In genomic region chr15:89333959-89334509, GRCh38 we compare ENCODE assay signal across 8 cellular contexts. TPM values are rescaled to one million over a fixed set of nuclear protein-coding genes. Genes with fewer than 3 reads are reported as not detected.
A peak's percentile ranks its signal among the peaks of the same experiment; 100 is the strongest.
DNase-seq lines count a peak whose midpoint lies in the region; ATAC-seq and TF ChIP-seq lines count a peak whose summit lies in the region.

No MANE protein-coding gene starts in this region.

- no peak for TF ChIP-seq RAD21 in SK-N-SH (IDR thresholded peaks at IDR 0.05; ENCODE audit: low read length)

- TF ChIP-seq CTCF in SK-N-SH (IDR thresholded peaks at IDR 0.05) = no peak
- TF ChIP-seq CTCF in brain microvascular endothelial cell (IDR thresholded peaks at IDR 0.05; ENCODE audit: low read depth, low read length, missing control alignments) = no peak

- H3K4me3 ChIP-seq in SK-N-SH (ENCODE audit: low read depth in 2 of 2, low read length in 1 of 2) (peak overlapping the region; percentile 80 to 87), HUES48 (ENCODE audit: low read depth, low read length) (peak overlapping the region; percentile 95), brain microvascular endothelial cell (ENCODE audit: low read depth, low read length) (peak overlapping the region; percentile 74)

- H2AFZ ChIP-seq in SK-N-SH (ENCODE audit: low read depth) = peak overlapping the region; percentile 49; the same call in 1 of the 2 replicates

- no peaks in the 10 kb centered on the region for H3K27me3 ChIP-seq in SK-N-SH (ENCODE audit: insufficient read depth)
- peaks cover 14% of the 10 kb centered on the region for H3K27me3 ChIP-seq in HUES48 (ENCODE audit: control insufficient read depth, insufficient read depth, low read length)
- no peaks in the 10 kb centered on the region for H3K27me3 ChIP-seq in brain microvascular endothelial cell (replicated peaks)

- H3K9me3 ChIP-seq in SK-N-SH (no peaks in the 10 kb centered on the region), HUES48 (ENCODE audit: control insufficient read depth, insufficient read depth, low read length) (no peaks in the 10 kb centered on the region)

- POLR2A ChIA-PET in SK-N-SH (lab: Yijun Ruan, JAX) = interaction anchor here (1.3 to 2.0 kb wide), 3 partner anchors 23 to 89 kb away, joined by 4 to 6 read pairs (median 4); partner anchors contain the start of gene FANCI

- H3K4me2 ChIP-seq in SK-N-SH = peak overlapping the region; percentile 83

- no peaks in the 10 kb centered on the region for H3K9me2 ChIP-seq in SK-N-SH

- 4% methylated on average over 23 of the region's 43 CpGs for WGBS in SK-N-SH (ENCODE audit: low lambda C conversion rate)

- H3F3A ChIP-seq in SK-N-SH (replicated peaks; ENCODE audit: insufficient read depth) = peaks cover 7% of the 10 kb centered on the region

- H3K36me3 ChIP-seq in SK-N-SH (replicated peaks in 1 of 2; ENCODE audit: control insufficient read depth in 1 of 2, insufficient read depth in 2 of 2, low read length in 1 of 2) (peaks cover 32 to 41% of the 10 kb centered on the region in 2 experiments), HUES48 (ENCODE audit: control insufficient read depth, insufficient read depth, low read length) (peaks cover 41% of the 10 kb centered on the region), brain microvascular endothelial cell (replicated peaks) (peaks cover 44% of the 10 kb centered on the region)

- peaks cover 47% of the 10 kb centered on the region for H4K20me1 ChIP-seq in SK-N-SH (ENCODE audit: insufficient read depth)

- H3K27ac ChIP-seq in SK-N-SH (ENCODE audit: low read depth in 2 of 2, low read length in 1 of 2) = peak overlapping the region; percentile 76 to 95
- H3K27ac ChIP-seq in HUES48 (ENCODE audit: low read depth, low read length) = peak overlapping the region; percentile 81
- peak overlapping the region; percentile 97 for H3K27ac ChIP-seq in brain microvascular endothelial cell

- H3K79me2 ChIP-seq in SK-N-SH (ENCODE audit: insufficient read depth) = peaks cover 53% of the 10 kb centered on the region

- ATAC-seq in SK-N-SH treated with all-trans-retinoic acid at 6 μM for 48 hours (no peak), HG02623 (IDR thresholded peaks at IDR 0.05; ENCODE audit: unreplicated experiment) (no peak)

- CTCF ChIA-PET in SK-N-SH (lab: Yijun Ruan, JAX) = interaction anchor here (0.8 to 8.0 kb wide), 6 partner anchors 13 to 127 kb away, joined by 3 to 95 read pairs (median 8); no protein-coding TSS in a partner anchor

- DNase-seq in SK-N-SH (no peak), brain microvascular endothelial cell (peak; percentile 4), mesenteric fat pad (ENCODE audit: low spot score) (peak; percentile 90), NCI-H226 (no peak), NCI-H187 treated with DMSO at 0.1 percent for 48 hours (lab: John Stamatoyannopoulos, UW) (no peak)

- H3K4me1 ChIP-seq in SK-N-SH (ENCODE audit: control insufficient read depth in 1 of 2, insufficient read depth in 2 of 2, low read depth in 1 of 2, low read length in 1 of 2) (peaks cover 18 to 49% of the 10 kb centered on the region in 2 experiments), HUES48 (ENCODE audit: control insufficient read depth, insufficient read depth, low read length) (peaks cover 15% of the 10 kb centered on the region; the same call in 1 of the 2 replicates)

- no peak for TF ChIP-seq EP300 in SK-N-SH (IDR thresholded peaks at IDR 0.05; ENCODE audit: borderline replicate concordance in 1 of 2, low read depth in 1 of 2, low read length in 1 of 2)

- in situ Hi-C loops in brain microvascular endothelial cell (cut with HindIII; ENCODE audit: low pct_ligation_motif_present, low sequenced_read_pairs) = no loop called here

- H3K9ac ChIP-seq in SK-N-SH = peak overlapping the region; percentile 88
- H3K9ac ChIP-seq in HUES48 (ENCODE audit: low read depth, low read length) = peak overlapping the region; percentile 74

TF ChIP-seq in SK-N-SH, 30 proteins besides CTCF, POLR2A, EP300 and RAD21:
- TF ChIP-seq POLR2AphosphoS5 (IDR thresholded peaks at IDR 0.05; ENCODE audit: low read depth, low read length) = no peak
- TF ChIP-seq USF2 (IDR thresholded peaks at IDR 0.05; ENCODE audit: borderline replicate concordance, low read depth, low read length) = no peak
- peak; percentile 42 for TF ChIP-seq MAX (IDR thresholded peaks at IDR 0.05; ENCODE audit: low read depth)
- TF ChIP-seq YY1 (IDR thresholded peaks at IDR 0.05; ENCODE audit: low read depth) = peak; percentile 70

TF ChIP-seq in SK-N-SH treated with all-trans-retinoic acid at 6 μM for 48 hours, 23 proteins besides CTCF, POLR2A, EP300 and RAD21 (continues in another document):
- TF ChIP-seq CSRNP3 (CRISPR knock-in tag; IDR thresholded peaks at IDR 0.05) (no peak), POU6F1 (CRISPR knock-in tag; IDR thresholded peaks at IDR 0.05; ENCODE audit: borderline replicate concordance, low read depth) (no peak), TCF4 (CRISPR knock-in tag; IDR thresholded peaks at IDR 0.05; ENCODE audit: borderline replicate concordance) (no peak), ZNF565 (CRISPR knock-in tag; conservative IDR thresholded peaks at IDR 0.05; ENCODE audit: low read depth) (no peak), ZC3H10 (CRISPR knock-in tag; IDR thresholded peaks at IDR 0.05) (no peak), TOX (CRISPR knock-in tag; IDR thresholded peaks at IDR 0.05; ENCODE audit: borderline replicate concordance) (no peak), PATZ1 (CRISPR knock-in tag; IDR thresholded peaks at IDR 0.05; ENCODE audit: borderline replicate concordance) (no peak), ZNF70 (CRISPR knock-in tag; IDR thresholded peaks at IDR 0.05) (no peak), ZFP3 (CRISPR knock-in tag; IDR thresholded peaks at IDR 0.05) (no peak), ARNTL (CRISPR knock-in tag; IDR thresholded peaks at IDR 0.05; ENCODE audit: borderline replicate concordance, low read depth) (no peak), ESRRG (CRISPR knock-in tag; IDR thresholded peaks at IDR 0.05) (no peak), ZNF8 (CRISPR knock-in tag; IDR thresholded peaks at IDR 0.05) (no peak), SNAI2 (CRISPR knock-in tag; IDR thresholded peaks at IDR 0.05) (no peak), OSR1 (CRISPR knock-in tag; IDR thresholded peaks at IDR 0.05) (no peak)

RNA-seq across cellular contexts. Expression of gene POLG, which starts 0.6 kb away (rescaled TPM):
- 24.9 and 25.1 TPM in 2 replicates for polyA plus RNA-seq in SK-N-SH (2012; rRNA removed)
- 13.4 and 18.8 TPM in 2 replicates for polyA plus RNA-seq in SK-N-SH (2012; cell fraction: cytosol; rRNA removed)
- polyA plus RNA-seq in SK-N-SH (2012; cell fraction: nucleus; rRNA removed) = 145 and 160 TPM in 2 replicates
- 67.1 TPM for total RNA-seq in mesenteric fat pad

Comparison
In these comparisons a context has a peak if more than half of its experiments do, and no peak if none do; other contexts are left out.
1. DNase-seq: peak in brain microvascular endothelial cell (single experiment) and mesenteric fat pad (single experiment); none in SK-N-SH (single experiment), NCI-H226 (single experiment) and NCI-H187 treated with DMSO at 0.1 percent for 48 hours (single experiment).
2. Peak in every context shown above with its lines, with median percentiles within 50 percentile points of each other: H3K27ac ChIP-seq and H3K4me3 ChIP-seq.